Comparison of ENCODE assay signal across 20 cellular contexts in genomic region chr10:3954615-3955014, GRCh38.
DNase-seq lines count a peak whose midpoint lies in the region; ATAC-seq and TF ChIP-seq lines count a peak whose summit lies in the region.
"Had no signal": no experiment of that assay in that cellular context is flagged by ENCODE, and none has a peak within 500 bp of the region (broad histone marks: within the 10 kb centered on the region; RNA-seq: fewer than 3 reads in every experiment).

No MANE protein-coding gene starts in this region.

- dilution Hi-C loops in IMR-90 (cut with HindIII; ENCODE audit: low sequenced_read_pairs, unreplicated experiment) = no loop called here

- H2BK15ac ChIP-seq in IMR-90 (ENCODE audit: low read depth, low read length) (no peak overlapping the region), mesenchymal stem cell (ENCODE audit: low read depth, poor library complexity, severe bottlenecking) (no peak overlapping the region)

- H3K4me1 ChIP-seq in IMR-90 (ENCODE audit: control insufficient read depth, insufficient read depth, low read length) (no peaks in the 10 kb centered on the region), esophagus muscularis mucosa (no peaks in the 10 kb centered on the region), mesenchymal stem cell (ENCODE audit: control insufficient read depth, insufficient read depth, low read depth, low read length) (peaks cover 1% of the 10 kb centered on the region)
- H3K4me1 ChIP-seq in CD4-positive, alpha-beta memory T cell (ENCODE audit: insufficient read depth, low read length) = peaks cover 20% of the 10 kb centered on the region

- H3K18ac ChIP-seq in IMR-90 (ENCODE audit: low read depth, low read length) (no peak overlapping the region), mesenchymal stem cell (ENCODE audit: low read depth in 1 of 2, low read length in 2 of 2) (no peak overlapping the region)

- H3K27ac Mint-ChIP-seq in CD4-positive, alpha-beta memory T cell = no peak overlapping the region
- H3K27ac Mint-ChIP-seq: B cell had no signal

- intact Hi-C loops in IMR-90 (cut with micrococcal nuclease) = no loop called here
- intact Hi-C loops in esophagus muscularis mucosa (cut with DNase I) = no loop called here
- intact Hi-C loops in CD4-positive, alpha-beta memory T cell (cut with micrococcal nuclease) = loop anchor here (2.0 kb wide), 1 partner anchor 16 kb away; no protein-coding TSS in a partner anchor

- H3K9me3 ChIP-seq in IMR-90 (ENCODE audit: control insufficient read depth, insufficient read depth, low read length) = no peaks in the 10 kb centered on the region
- H3K9me3 ChIP-seq in esophagus muscularis mucosa = no peaks in the 10 kb centered on the region
- no peaks in the 10 kb centered on the region for H3K9me3 ChIP-seq in mesenchymal stem cell (ENCODE audit: control insufficient read depth, low read length)
- no peaks in the 10 kb centered on the region for H3K9me3 ChIP-seq in CD4-positive, alpha-beta memory T cell (ENCODE audit: control insufficient read depth in 1 of 2, low read length in 2 of 2)
- H3K9me3 ChIP-seq: SJSA1 had no signal

- no peak overlapping the region for H3K23ac ChIP-seq in IMR-90 (ENCODE audit: low read depth, low read length)
- H3K23ac ChIP-seq in mesenchymal stem cell (ENCODE audit: low read length in 2 of 2) = no peak overlapping the region

- DNase-seq in DMS53 (lab: John Stamatoyannopoulos, UW) = peak; percentile 28
- no peak for DNase-seq in DMS53 treated with DMSO at 0.1 percent for 48 hours (lab: John Stamatoyannopoulos, UW; ENCODE audit: unreplicated experiment)
- DNase-seq in IMR-90 = no peak
- DNase-seq in esophagus muscularis mucosa (ENCODE audit: extremely low spot score) = peak; percentile 53
- no peak for DNase-seq in mesenchymal stem cell
- no peak for DNase-seq in anterior cingulate cortex (lab: John Stamatoyannopoulos, UW)
- DNase-seq in CD4-positive, alpha-beta memory T cell = no peak
- no peak for DNase-seq in central memory CD4-positive, alpha-beta T cell
- DNase-seq: CD8-positive, alpha-beta memory T cell; DMS 273 treated with DMSO at 0.1 percent for 48 hours; DND-41; NCI-H1048; NCI-H1436 treated with DMSO at 0.1 percent for 48 hours; NCI-H345 had no signal

- no peak for TF ChIP-seq EP300 in esophagus muscularis mucosa (IDR thresholded peaks at IDR 0.05)

- in situ Hi-C loops in IMR-90 (cut with MboI; ENCODE audit: low sequenced_read_pairs) = no loop called here

- CTCF ChIA-PET in IMR-90 (lab: Yijun Ruan, JAX) = interaction anchor here (0.6 to 0.7 kb wide), 2 partner anchors 17 to 25 kb away, joined by 3 read pairs; no protein-coding TSS in a partner anchor
- CTCF ChIA-PET in CD4-positive, alpha-beta memory T cell (lab: Charles Lee; ENCODE audit: partially characterized antibody) = interaction anchor here (1.2 kb wide), 1 partner anchor 170 kb away, joined by 3 read pairs; no protein-coding TSS in a partner anchor

- H2BK120ac ChIP-seq in IMR-90 (ENCODE audit: low read depth, low read length) = no peak overlapping the region
- no peak overlapping the region for H2BK120ac ChIP-seq in mesenchymal stem cell (ENCODE audit: low read depth, low read length)

- H3K4me3 ChIP-seq in IMR-90 (ENCODE audit: insufficient read depth, low read depth, low read length) (no peak overlapping the region), esophagus muscularis mucosa (no peak overlapping the region), mesenchymal stem cell (ENCODE audit: insufficient read depth in 1 of 2, low read depth in 1 of 2, low read length in 2 of 2) (no peak overlapping the region)
- no peak overlapping the region for H3K4me3 ChIP-seq in CD4-positive, alpha-beta memory T cell (ENCODE audit: low read length in 2 of 2)
- H3K4me3 ChIP-seq: SJSA1 had no signal

- no peak overlapping the region for H4K5ac ChIP-seq in IMR-90 (ENCODE audit: low read depth, low read length)

- H4K8ac ChIP-seq in IMR-90 (ENCODE audit: low read depth in 2 of 2, low read length in 2 of 2) (no peak overlapping the region), mesenchymal stem cell (ENCODE audit: low read length) (peak overlapping the region; percentile 37)

- H2AFZ ChIP-seq in IMR-90 (replicated peaks; ENCODE audit: low read length, poor library complexity) (peak overlapping the region; percentile 55), mesenchymal stem cell (ENCODE audit: low read depth, low read length) (no peak overlapping the region)

- no peaks in the 10 kb centered on the region for H3K9me1 ChIP-seq in IMR-90 (ENCODE audit: insufficient read depth, low read length)

- TF ChIP-seq RAD21 in IMR-90 (IDR thresholded peaks at IDR 0.05; ENCODE audit: low read length) = no peak

- no peaks in the 10 kb centered on the region for H4K20me1 ChIP-seq in IMR-90 (ENCODE audit: insufficient read depth, low read length)

- H2BK12ac ChIP-seq in mesenchymal stem cell (ENCODE audit: low read length in 2 of 2) = no peak overlapping the region

- H3K27me3 Mint-ChIP-seq in CD4-positive, alpha-beta memory T cell = no peaks in the 10 kb centered on the region
- H3K27me3 Mint-ChIP-seq: CD8-positive, alpha-beta memory T cell; IgD-negative memory B cell had no signal

- peaks cover 15 to 33% (median 22%) of the 10 kb centered on the region in 4 donors for H3K4me1 Mint-ChIP-seq in CD4-positive, alpha-beta memory T cell

- ATAC-seq in IMR-90 (ENCODE audit: low read depth) = no peak

- H3K36me3 Mint-ChIP-seq in CD4-positive, alpha-beta memory T cell = no peaks in the 10 kb centered on the region
- H3K36me3 Mint-ChIP-seq: CD8-positive, alpha-beta memory T cell; IgD-negative memory B cell had no signal

- H3K14ac ChIP-seq in IMR-90 (replicated peaks; ENCODE audit: low read depth, low read length) (no peak overlapping the region), mesenchymal stem cell (ENCODE audit: low read length in 2 of 2) (no peak overlapping the region)

- no peak overlapping the region for H3K4me3 Mint-ChIP-seq in CD4-positive, alpha-beta memory T cell
- H3K4me3 Mint-ChIP-seq: B cell; CD8-positive, alpha-beta memory T cell; IgD-negative memory B cell had no signal

- TF ChIP-seq POLR2A in IMR-90 (IDR thresholded peaks at IDR 0.05; ENCODE audit: low read depth, low read length) (no peak), esophagus muscularis mucosa (IDR thresholded peaks at IDR 0.05; ENCODE audit: low read depth) (no peak)

- no peak overlapping the region for H3K4me2 ChIP-seq in IMR-90 (ENCODE audit: low read depth, low read length)
- no peak overlapping the region for H3K4me2 ChIP-seq in mesenchymal stem cell (ENCODE audit: low read length, poor library complexity, severe bottlenecking)
- H3K4me2 ChIP-seq: KMS-11 had no signal

- peaks cover 0 to 2% (median 0%) of the 10 kb centered on the region in 8 donors for H3K9me3 Mint-ChIP-seq in CD4-positive, alpha-beta memory T cell
- H3K9me3 Mint-ChIP-seq: CD8-positive, alpha-beta memory T cell had no signal

- H3K27ac ChIP-seq in IMR-90 (ENCODE audit: insufficient read depth, low read length) = no peak overlapping the region
- no peak overlapping the region for H3K27ac ChIP-seq in esophagus muscularis mucosa (replicated peaks in 1 of 4)
- H3K27ac ChIP-seq in mesenchymal stem cell (ENCODE audit: low read length, poor library complexity, severe bottlenecking) = no peak overlapping the region
- no peak overlapping the region for H3K27ac ChIP-seq in CD4-positive, alpha-beta memory T cell (ENCODE audit: low read depth, low read length)
- H3K27ac ChIP-seq: 22Rv1, C4-2B, KMS-11, SJSA1 had no signal

- H2AK5ac ChIP-seq in IMR-90 (ENCODE audit: low read depth, low read length) (no peak overlapping the region), mesenchymal stem cell (ENCODE audit: low read length, severe bottlenecking) (no peak overlapping the region)

- no peak overlapping the region for H2AK9ac ChIP-seq in IMR-90 (replicated peaks; ENCODE audit: low read depth, low read length, poor library complexity)

- H3K79me1 ChIP-seq in IMR-90 (ENCODE audit: low read depth in 1 of 2, low read length in 2 of 2) (no peaks in the 10 kb centered on the region), mesenchymal stem cell (replicated peaks; ENCODE audit: low read length, poor library complexity, severe bottlenecking) (no peaks in the 10 kb centered on the region)

- H3K9ac ChIP-seq in IMR-90 (ENCODE audit: low read depth, low read length) (no peak overlapping the region), mesenchymal stem cell (ENCODE audit: low read length) (no peak overlapping the region)
- H3K9ac ChIP-seq: KMS-11 had no signal

- no peak overlapping the region for H3K56ac ChIP-seq in IMR-90 (ENCODE audit: extremely low read depth, insufficient read depth, low read length)

- H4K91ac ChIP-seq in IMR-90 (ENCODE audit: insufficient read depth, low read depth, low read length) (no peak overlapping the region), mesenchymal stem cell (ENCODE audit: low read length) (no peak overlapping the region)

- TF ChIP-seq CTCF in IMR-90 (conservative IDR thresholded peaks at IDR 0.05; ENCODE audit: low read depth, low read length) (no peak), esophagus muscularis mucosa (IDR thresholded peaks at IDR 0.05) (no peak)

- no peak overlapping the region for H2BK20ac ChIP-seq in IMR-90 (ENCODE audit: low read depth, low read length)

- no peaks in the 10 kb centered on the region for H3K36me3 ChIP-seq in IMR-90 (ENCODE audit: control insufficient read depth, insufficient read depth, low read length)
- H3K36me3 ChIP-seq in esophagus muscularis mucosa = no peaks in the 10 kb centered on the region
- H3K36me3 ChIP-seq in mesenchymal stem cell (ENCODE audit: control insufficient read depth in 1 of 2, insufficient read depth in 2 of 2, low read depth in 1 of 2, low read length in 2 of 2) = no peaks in the 10 kb centered on the region
- H3K36me3 ChIP-seq in CD4-positive, alpha-beta memory T cell (ENCODE audit: insufficient read depth, low read length) = no peaks in the 10 kb centered on the region
- H3K36me3 ChIP-seq: SJSA1 had no signal

- no peak overlapping the region for H2BK5ac ChIP-seq in IMR-90 (ENCODE audit: low read depth, low read length, poor library complexity, severe bottlenecking)
- H2BK5ac ChIP-seq in mesenchymal stem cell (ENCODE audit: low read depth, low read length, poor library complexity, severe bottlenecking) = no peak overlapping the region

- H3K4ac ChIP-seq in IMR-90 (ENCODE audit: low read depth, low read length) = no peak overlapping the region
- H3K4ac ChIP-seq in mesenchymal stem cell (ENCODE audit: low read depth in 1 of 2, low read length in 2 of 2) = no peak overlapping the region

- POLR2A ChIA-PET in IMR-90 (lab: Charles Lee; ENCODE audit: unreplicated experiment) = no interaction called here
- POLR2A ChIA-PET in CD4-positive, alpha-beta memory T cell (lab: Charles Lee; ENCODE audit: partially characterized antibody) = interaction anchor here (0.5 to 0.6 kb wide), 3 partner anchors 18 to 174 kb away, joined by 3 read pairs; no protein-coding TSS in a partner anchor

- 100% methylated on average over 1 of the region's 4 CpGs; no CpG with 5 or more reads in 1 of the 2 experiments for WGBS in IMR-90 (ENCODE audit: extremely low coverage in 2 of 2, insufficient read length in 1 of 2), 2 experiments
- 95% methylated on average over 4 of the region's 4 CpGs for WGBS in esophagus muscularis mucosa
- 98% methylated on average over 2 of the region's 4 CpGs for whole genome bisulfite sequencing in mesenchymal stem cell

- no TSS peak for BruUV-seq in IMR-90 (replicated peaks; lab: Mats Ljungman, UMichigan)

- H3K27me3 ChIP-seq in IMR-90 (ENCODE audit: control insufficient read depth, insufficient read depth, low read length) (no peaks in the 10 kb centered on the region), esophagus muscularis mucosa (no peaks in the 10 kb centered on the region), mesenchymal stem cell (ENCODE audit: control insufficient read depth in 1 of 2, insufficient read depth in 1 of 2, low read length in 2 of 2) (no peaks in the 10 kb centered on the region)
- no peaks in the 10 kb centered on the region for H3K27me3 ChIP-seq in CD4-positive, alpha-beta memory T cell (ENCODE audit: insufficient read depth, low read length)
- H3K27me3 ChIP-seq: SJSA1 had no signal

Comparison
In these comparisons a context has a peak if more than half of its experiments do, and no peak if none do; other contexts are left out.
1. DNase-seq: peak in DMS53 (single experiment) and esophagus muscularis mucosa (single experiment); none in DMS53 treated with DMSO at 0.1 percent for 48 hours (single experiment), IMR-90 (single experiment), mesenchymal stem cell (single experiment), anterior cingulate cortex (0 of 58), CD4-positive, alpha-beta memory T cell (0 of 5) and central memory CD4-positive, alpha-beta T cell (single experiment).